ENCODE assay signal across 9 cellular contexts in the genomic region with DNA sequence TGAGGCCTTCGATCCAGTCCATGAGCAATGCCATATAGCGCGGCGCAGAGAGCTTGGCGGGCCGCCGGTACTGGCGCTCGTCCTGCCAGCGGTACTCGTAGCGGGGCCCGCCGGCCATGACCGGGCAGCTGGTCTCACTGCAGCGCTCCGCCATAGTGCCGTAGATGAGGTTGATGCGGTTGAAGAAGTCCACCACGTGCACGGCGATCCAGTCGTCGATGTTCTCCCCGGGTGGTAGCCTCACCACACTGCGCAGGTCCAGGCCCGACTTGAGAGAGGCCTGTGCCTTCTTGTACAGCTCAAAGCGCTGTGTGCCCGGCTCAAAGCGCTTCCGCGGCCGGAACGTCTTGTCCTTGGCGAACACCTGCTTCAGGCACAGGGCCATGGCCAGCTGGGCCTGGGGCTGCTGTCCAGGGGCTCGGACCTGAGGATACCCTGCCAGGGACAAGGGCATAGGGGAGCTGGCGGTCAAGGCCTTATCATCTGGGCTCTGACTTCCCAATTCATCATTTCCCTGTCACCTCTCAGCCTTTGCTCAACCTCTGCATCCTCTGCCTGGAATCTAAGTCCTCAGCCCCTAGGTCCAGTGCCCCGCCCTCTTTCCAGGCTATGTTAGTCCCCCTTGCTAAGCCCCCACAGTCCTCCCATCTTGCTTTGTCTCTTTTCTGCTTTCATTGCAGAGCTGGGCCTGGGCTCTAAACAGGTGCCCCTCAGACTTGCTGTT. TPM values are rescaled to one million over a fixed set of nuclear protein-coding genes. Genes with fewer than 3 reads are reported as not detected.
DNase-seq lines count a peak whose midpoint lies in the region; ATAC-seq and TF ChIP-seq lines count a peak whose summit lies in the region.
"Had no signal": no experiment of that assay in that cellular context is flagged by ENCODE, and none has a peak within 500 bp of the region (broad histone marks: within the 10 kb centered on the region; RNA-seq: fewer than 3 reads in every experiment).

No MANE protein-coding gene starts in this region.

- peak overlapping the region; percentile 78 for H2AK9ac ChIP-seq in IMR-90 (replicated peaks; ENCODE audit: low read depth, low read length, poor library complexity)

- no peaks in the 10 kb centered on the region for H3K27me3 ChIP-seq in IMR-90 (ENCODE audit: control insufficient read depth, insufficient read depth, low read length)
- H3K27me3 ChIP-seq in lung (ENCODE audit: control insufficient read depth, insufficient read depth): no peaks in the 10 kb centered on the region
- no peaks in the 10 kb centered on the region for H3K27me3 ChIP-seq in stomach
- H3K27me3 ChIP-seq in HAP-1 (ENCODE audit: low read depth): no peaks in the 10 kb centered on the region
- no peaks in the 10 kb centered on the region for H3K27me3 ChIP-seq in MG63

- no TSS peak for BruUV-seq in IMR-90 (replicated peaks; lab: Mats Ljungman, UMichigan)

- H3K18ac ChIP-seq in IMR-90 (ENCODE audit: low read depth, low read length): peak overlapping the region; percentile 22; the same call in 1 of the 2 replicates

- H3K23ac ChIP-seq in IMR-90 (ENCODE audit: low read depth, low read length): no peak overlapping the region; the same call in 1 of the 2 replicates

- no peak overlapping the region for H2BK5ac ChIP-seq in IMR-90 (ENCODE audit: low read depth, low read length, poor library complexity, severe bottlenecking)

- peak overlapping the region; percentile 43 for H2AK5ac ChIP-seq in IMR-90 (ENCODE audit: low read depth, low read length)

- CTCF ChIA-PET in IMR-90 (lab: Yijun Ruan, JAX): interaction anchor here (1.4 kb wide), 1 partner anchor 16 kb away, joined by 6 read pairs; no protein-coding TSS in a partner anchor

- no peak for ATAC-seq in IMR-90 (ENCODE audit: low read depth)
- ATAC-seq in lung (ENCODE audit: insufficient read depth, low FRiP score): no peak
- no peak for ATAC-seq in HG02588 (IDR thresholded peaks at IDR 0.05; ENCODE audit: unreplicated experiment)
- no peak for ATAC-seq in T-helper 17 cell

- H3K4me1 ChIP-seq in IMR-90 (ENCODE audit: control insufficient read depth, insufficient read depth, low read length) (peaks cover 20% of the 10 kb centered on the region), lung (ENCODE audit: control insufficient read depth in 2 of 2, insufficient read depth in 2 of 2, low read length in 2 of 2) (peaks cover 13 to 39% of the 10 kb centered on the region in 2 donors), stomach (peaks cover 42 to 65% (median 58%) of the 10 kb centered on the region in 4 donors), HAP-1 (peaks cover 4% of the 10 kb centered on the region; the same call in 1 of the 2 replicates)

- intact Hi-C loops in IMR-90 (cut with micrococcal nuclease): no loop called here
- intact Hi-C loops in stomach (cut with DNase I; ENCODE audit: low total_unique reads): no loop called here

- H3K36me3 ChIP-seq in IMR-90 (ENCODE audit: control insufficient read depth, insufficient read depth, low read length) (peaks cover 26% of the 10 kb centered on the region), lung (ENCODE audit: control insufficient read depth in 2 of 2, insufficient read depth in 2 of 2, low read length in 2 of 2) (peaks cover 0 to 32% of the 10 kb centered on the region in 2 donors), stomach (peaks cover 31 to 48% (median 42%) of the 10 kb centered on the region in 4 donors), HAP-1 (replicated peaks) (no peaks in the 10 kb centered on the region), MG63 (no peaks in the 10 kb centered on the region; the same call in 1 of the 2 replicates)

- peak overlapping the region; percentile 55 for H3K27ac ChIP-seq in IMR-90 (ENCODE audit: insufficient read depth, low read length)
- H3K27ac ChIP-seq in coronary artery: peak overlapping the region; percentile 94 to 96
- peak overlapping the region; percentile 3 to 68 for H3K27ac ChIP-seq in lung (ENCODE audit: low read depth in 1 of 2, low read length in 1 of 2)
- peak overlapping the region in 3 of 5 donors; percentile 92 to 97 (median 96) for H3K27ac ChIP-seq in stomach

- H4K8ac ChIP-seq in IMR-90 (ENCODE audit: low read depth in 2 of 2, low read length in 2 of 2): peak overlapping the region; percentile 28 to 48; a peak in 2 of 4 replicates

- no peak overlapping the region for H3K14ac ChIP-seq in IMR-90 (replicated peaks; ENCODE audit: low read depth, low read length)

- no peak for TF ChIP-seq EP300 in stomach (IDR thresholded peaks at IDR 0.05)

- no peak overlapping the region for H2BK15ac ChIP-seq in IMR-90 (ENCODE audit: low read depth, low read length)

- H3K4me3 Mint-ChIP-seq in T-helper 17 cell: no peak overlapping the region

- peaks cover 59% of the 10 kb centered on the region for H3K4me1 Mint-ChIP-seq in T-helper 17 cell

- H3K4ac ChIP-seq in IMR-90 (ENCODE audit: low read depth, low read length): peak overlapping the region; percentile 48

- TF ChIP-seq CTCF in IMR-90 (conservative IDR thresholded peaks at IDR 0.05; ENCODE audit: low read depth, low read length): no peak
- TF ChIP-seq CTCF in coronary artery (IDR thresholded peaks at IDR 0.05): no peak
- TF ChIP-seq CTCF in lung (IDR thresholded peaks at IDR 0.05; ENCODE audit: control extremely low read depth, extremely low read depth): no peak
- no peak for TF ChIP-seq CTCF in stomach (IDR thresholded peaks at IDR 0.05)

- DNase-seq in IMR-90: no peak
- DNase-seq in coronary artery (ENCODE audit: low spot score): peak; percentile 73
- no peak for DNase-seq in lung (ENCODE audit: low spot score)
- no peak for DNase-seq in stomach
- DNase-seq in HAP-1 (ENCODE audit: low spot score in 2 of 2): no peak
- DNase-seq in MG63: no peak
- DNase-seq in T-helper 17 cell: no peak

- no peak overlapping the region; the same call in 1 of the 2 replicates for H2BK120ac ChIP-seq in IMR-90 (ENCODE audit: low read depth, low read length)

- no peak for TF ChIP-seq RAD21 in IMR-90 (IDR thresholded peaks at IDR 0.05; ENCODE audit: low read length)

- H3K4me3 ChIP-seq in IMR-90 (ENCODE audit: insufficient read depth, low read depth, low read length): no peak overlapping the region
- H3K4me3 ChIP-seq in coronary artery: peak overlapping the region; percentile 80
- H3K4me3 ChIP-seq in lung: no peak overlapping the region
- H3K4me3 ChIP-seq in stomach: peak overlapping the region; percentile 18 to 38 (median 34)
- H3K4me3 ChIP-seq in HAP-1: no peak overlapping the region
- H3K4me3 ChIP-seq in MG63: no peak overlapping the region

- 98% methylated on average over 26 of the region's 38 CpGs; no CpG with 5 or more reads in 1 of the 2 experiments for WGBS in IMR-90 (ENCODE audit: extremely low coverage in 2 of 2, insufficient read length in 1 of 2), 2 experiments
- 91 to 96% methylated on average over 38 of the region's 38 CpGs for WGBS in lung, 2 donors
- WGBS in stomach, 5 donors: 89 to 92% (median 90%) methylated on average over 29 to 38 of the region's 38 CpGs

- H3K79me1 ChIP-seq in IMR-90 (ENCODE audit: low read depth in 1 of 2, low read length in 2 of 2): peaks cover 25 to 57% of the 10 kb centered on the region in 2 experiments

- H2AFZ ChIP-seq in IMR-90 (replicated peaks; ENCODE audit: low read length, poor library complexity): peak overlapping the region; percentile 70

- dilution Hi-C loops in IMR-90 (cut with HindIII; ENCODE audit: low sequenced_read_pairs, unreplicated experiment): no loop called here

- no peak overlapping the region for H3K56ac ChIP-seq in IMR-90 (ENCODE audit: extremely low read depth, insufficient read depth, low read length)

- POLR2A ChIA-PET in IMR-90 (lab: Charles Lee; ENCODE audit: unreplicated experiment): no interaction called here

- 0 out of 2 replicates have a peak, but pooled peaks cover 8% of the 10 kb centered on the region for H4K20me1 ChIP-seq in IMR-90 (ENCODE audit: insufficient read depth, low read length)

- H3K4me2 ChIP-seq in IMR-90 (ENCODE audit: low read depth, low read length): peak overlapping the region; percentile 14; the same call in 1 of the 2 replicates

- in situ Hi-C loops in IMR-90 (cut with MboI; ENCODE audit: low sequenced_read_pairs) (no loop called here), HAP-1 (cut with MboI; ENCODE audit: low sequenced_read_pairs) (no loop called here)

- H3K9me1 ChIP-seq in IMR-90 (ENCODE audit: insufficient read depth, low read length): peaks cover 35% of the 10 kb centered on the region

- peak overlapping the region; percentile 9; the same call in 1 of the 2 replicates for H4K5ac ChIP-seq in IMR-90 (ENCODE audit: low read depth, low read length)

- H3K9ac ChIP-seq in IMR-90 (ENCODE audit: low read depth, low read length): no peak overlapping the region

- H3K27ac Mint-ChIP-seq in T-helper 17 cell: no peak overlapping the region

- no peaks in the 10 kb centered on the region for H3K36me3 Mint-ChIP-seq in T-helper 17 cell (ENCODE audit: low read depth)

- H3K27me3 Mint-ChIP-seq in T-helper 17 cell: no peaks in the 10 kb centered on the region

- H4K91ac ChIP-seq in IMR-90 (ENCODE audit: insufficient read depth, low read depth, low read length): peak overlapping the region; percentile 51; the same call in 1 of the 2 replicates

- H3K9me3 ChIP-seq in IMR-90 (ENCODE audit: control insufficient read depth, insufficient read depth, low read length) (no peaks in the 10 kb centered on the region), lung (ENCODE audit: control insufficient read depth in 2 of 2, insufficient read depth in 1 of 2, low read length in 1 of 2) (no peaks in the 10 kb centered on the region), stomach (no peaks in the 10 kb centered on the region), HAP-1 (no peaks in the 10 kb centered on the region), MG63 (no peaks in the 10 kb centered on the region), T-helper 17 cell (ENCODE audit: control insufficient read depth, low read length, poor library complexity, severe bottlenecking) (no peaks in the 10 kb centered on the region)

- no peak overlapping the region for H2BK20ac ChIP-seq in IMR-90 (ENCODE audit: low read depth, low read length)

- TF ChIP-seq POLR2A in IMR-90 (IDR thresholded peaks at IDR 0.05; ENCODE audit: low read depth, low read length) (no peak), stomach (IDR thresholded peaks at IDR 0.05) (no peak)

RNA-seq across cellular contexts. Expression of a gene that starts 3.5 kb away (rescaled TPM):
- total RNA-seq in IMR-90 (2012; rRNA removed): 6.4 and 7.3 TPM in 2 replicates
- polyA plus RNA-seq in IMR-90 (2012; rRNA removed): 8.3 and 9.0 TPM in 2 replicates
- 7.2 and 9.7 TPM in 2 replicates for polyA plus RNA-seq in IMR-90 (2012; cell fraction: cytosol; rRNA removed)
- 22.3 and 26.0 TPM in 2 replicates for polyA plus RNA-seq in IMR-90 (2012; cell fraction: nucleus; rRNA removed; ENCODE audit: low replicate concordance)
- total RNA-seq in lung: 10 to 100 TPM; 15.1 to 28.7 TPM
- polyA plus RNA-seq in lung: 10 to 100 TPM; 10.6 to 17.9 TPM
- total RNA-seq in stomach: 10 to 100 TPM in 4 of 5 donors, 1 to 10 TPM in 1; 8.4 to 27.2 (median 15.2) TPM
- 10 to 100 TPM; 10.2 to 12.0 (median 10.4) TPM for polyA plus RNA-seq in stomach
- total RNA-seq in MG63 (2014; rRNA removed; shearing (Covaris generic); ENCODE audit: low replicate concordance): 1.5 and 4.8 TPM in 2 replicates
- 10 to 100 TPM; 13.3 to 20.4 TPM for total RNA-seq in T-helper 17 cell

RNA-seq across cellular contexts. Expression of a gene that starts 9.0 kb away (rescaled TPM):
- total RNA-seq in IMR-90 (2012; rRNA removed) (14.3 and 16.4 TPM in 2 replicates), lung (10 to 100 TPM; 51.4 to 83.5 TPM), stomach (100 to 1,000 TPM in 1 of 5 donors, 10 to 100 TPM in 4; 35.0 to 182 (median 43.7) TPM), T-helper 17 cell (10 to 100 TPM; 48.5 to 73.2 TPM)
- polyA plus RNA-seq in IMR-90 (2012; rRNA removed) (32.9 and 35.2 TPM in 2 replicates), lung (10 to 100 TPM; 29.4 to 74.2 TPM), stomach (10 to 100 TPM; 21.2 to 32.4 (median 29.1) TPM)
- 19.1 and 20.7 TPM in 2 replicates for polyA plus RNA-seq in IMR-90 (2012; cell fraction: cytosol; rRNA removed)
- 196 and 231 TPM in 2 replicates for polyA plus RNA-seq in IMR-90 (2012; cell fraction: nucleus; rRNA removed; ENCODE audit: low replicate concordance)
- 16.4 and 22.7 TPM in 2 replicates for total RNA-seq in MG63 (2014; rRNA removed; shearing (Covaris generic); ENCODE audit: low replicate concordance)

RNA-seq across cellular contexts. Expression of a gene that starts 55.1 kb away (rescaled TPM):
- total RNA-seq in IMR-90 (2012; rRNA removed) (52.2 and 80.3 TPM in 2 replicates), lung (10 to 100 TPM; 35.1 to 42.3 TPM), stomach (10 to 100 TPM; 32.6 to 88.8 (median 49.0) TPM), T-helper 17 cell (10 to 100 TPM; 19.7 to 21.5 TPM)
- polyA plus RNA-seq in IMR-90 (2012; rRNA removed) (45.4 and 55.5 TPM in 2 replicates), lung (10 to 100 TPM; 23.1 to 38.1 TPM), stomach (10 to 100 TPM; 36.5 to 39.6 (median 39.0) TPM)
- polyA plus RNA-seq in IMR-90 (2012; cell fraction: cytosol; rRNA removed): 19.9 and 67.2 TPM in 2 replicates
- polyA plus RNA-seq in IMR-90 (2012; cell fraction: nucleus; rRNA removed; ENCODE audit: low replicate concordance): 8.4 and 36.0 TPM in 2 replicates
- 85.4 and 87.0 TPM in 2 replicates for total RNA-seq in MG63 (2014; rRNA removed; shearing (Covaris generic); ENCODE audit: low replicate concordance)

RNA-seq across cellular contexts. Expression of a gene that starts 58.6 kb away (rescaled TPM):
- not detected in 2 replicates for total RNA-seq in IMR-90 (2012; rRNA removed)
- polyA plus RNA-seq in IMR-90 (2012; rRNA removed): not detected in 2 replicates
- polyA plus RNA-seq in IMR-90 (2012; cell fraction: cytosol; rRNA removed): not detected in 2 replicates
- 0.23 TPM in 1 of 2 replicates, not detected in the other for polyA plus RNA-seq in IMR-90 (2012; cell fraction: nucleus; rRNA removed; ENCODE audit: low replicate concordance)
- not detected for total RNA-seq in lung
- not detected for polyA plus RNA-seq in lung
- total RNA-seq in stomach: not detected
- not detected for polyA plus RNA-seq in stomach
- not detected in 2 replicates for total RNA-seq in MG63 (2014; rRNA removed; shearing (Covaris generic); ENCODE audit: low replicate concordance)
- total RNA-seq in T-helper 17 cell: not detected
- total RNA-seq: glomerular endothelial cell had no signal

Comparison
In these comparisons a context has a peak if more than half of its experiments do, and no peak if none do; other contexts are left out.
1. H3K27ac ChIP-seq: peak in every context shown above with its lines; median percentile 96 in stomach; 95 in coronary artery; 55 in IMR-90; 36 in lung.
2. H3K4me3 ChIP-seq: peak in coronary artery (single experiment) and stomach (4 of 4); none in IMR-90 (single experiment), lung (single experiment), HAP-1 (single experiment) and MG63 (single experiment).